Comparison of ENCODE assay signal across 9 cellular contexts in the genomic region with DNA sequence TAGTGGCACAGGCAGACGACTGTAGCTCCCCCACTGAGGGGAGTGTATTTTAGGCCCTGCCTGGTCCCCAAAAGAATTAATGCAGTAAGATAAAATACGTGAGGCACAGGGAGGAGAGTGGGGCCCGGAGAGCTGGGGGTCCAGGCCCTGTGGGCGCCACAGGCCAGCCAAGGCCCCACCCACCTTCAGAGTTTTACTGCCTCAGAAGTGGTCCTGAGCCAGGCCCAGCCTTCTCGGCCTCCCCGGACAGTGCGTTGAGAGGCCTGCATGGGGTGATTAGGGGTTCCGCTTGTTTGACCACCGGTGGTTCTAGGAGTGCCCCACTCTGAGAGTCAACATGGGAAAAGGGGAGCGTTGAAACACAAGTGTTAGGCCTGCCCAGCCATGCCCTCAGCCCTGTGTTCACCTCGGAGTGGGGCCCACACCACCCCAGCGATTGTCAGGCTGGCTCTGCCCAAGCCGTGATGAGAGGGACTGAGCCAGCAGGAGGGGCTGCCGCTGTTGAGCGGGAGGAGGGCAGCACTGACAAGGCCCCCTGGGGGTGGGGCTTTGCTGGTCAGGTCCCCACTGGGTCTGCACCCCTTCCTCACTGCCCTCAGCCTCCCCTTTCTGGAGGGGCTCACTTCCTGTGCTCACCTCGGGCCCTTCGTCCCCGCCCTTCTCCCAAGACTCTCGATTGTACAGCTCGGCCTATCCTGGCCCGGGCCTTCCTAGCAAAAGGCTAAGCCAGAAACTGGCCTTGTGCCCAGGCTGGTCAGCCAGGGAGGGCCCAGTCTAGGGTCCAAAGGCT. TPM values are rescaled to one million over a fixed set of nuclear protein-coding genes. Genes with fewer than 3 reads are reported as not detected.
DNase-seq lines count a peak whose midpoint lies in the region; ATAC-seq and TF ChIP-seq lines count a peak whose summit lies in the region.
"Had no signal": no experiment of that assay in that cellular context is flagged by ENCODE, and none has a peak within 500 bp of the region (broad histone marks: within the 10 kb centered on the region; RNA-seq: fewer than 3 reads in every experiment).

No MANE protein-coding gene starts in this region.

- no peak overlapping the region for H3K4me3 ChIP-seq in CD8-positive, alpha-beta memory T cell (ENCODE audit: low read length)
- H3K4me3 ChIP-seq in adrenal gland (no peak overlapping the region), rectal smooth muscle tissue (ENCODE audit: low read length) (no peak overlapping the region)
- no peak overlapping the region for H3K4me3 ChIP-seq in naive thymus-derived CD4-positive, alpha-beta T cell (ENCODE audit: low read length)

- WGBS in adrenal gland, 4 donors = 39 to 52% (median 42%) methylated on average over 11 to 21 of the region's 21 CpGs

- H3K27ac ChIP-seq in CD8-positive, alpha-beta memory T cell (ENCODE audit: low read depth, low read length) = peak overlapping the region; percentile 6
- peak overlapping the region in 4 of 5 donors; percentile 5 to 89 (median 51) for H3K27ac ChIP-seq in adrenal gland
- peak overlapping the region; percentile 90 for H3K27ac ChIP-seq in rectal smooth muscle tissue (ENCODE audit: low read depth, low read length)
- no peak overlapping the region for H3K27ac ChIP-seq in naive thymus-derived CD4-positive, alpha-beta T cell (ENCODE audit: low read depth, low read length)

- no peaks in the 10 kb centered on the region for H3K9me3 ChIP-seq in CD8-positive, alpha-beta memory T cell (ENCODE audit: low read length)
- H3K9me3 ChIP-seq in adrenal gland (replicated peaks in 1 of 3) = no peaks in the 10 kb centered on the region
- H3K9me3 ChIP-seq in naive thymus-derived CD4-positive, alpha-beta T cell (ENCODE audit: control insufficient read depth in 2 of 3, low read length in 3 of 3) = no peaks in the 10 kb centered on the region

- CTCF ChIA-PET in CD8-positive, alpha-beta memory T cell (lab: Charles Lee) = interaction anchor here (1.2 to 5.5 kb wide), 8 partner anchors 10 to 64 kb away, joined by 3 to 61 read pairs (median 8); a partner anchor contains a TSS
- CTCF ChIA-PET in naive thymus-derived CD4-positive, alpha-beta T cell (lab: Charles Lee) = interaction anchor here (1.2 to 1.5 kb wide), 2 partner anchors 18 to 25 kb away, joined by 3 to 4 read pairs; no protein-coding TSS in a partner anchor

- ATAC-seq in left ventricle myocardium superior = peak; percentile 3
- no peak for ATAC-seq in HG03095 (IDR thresholded peaks at IDR 0.05; ENCODE audit: unreplicated experiment)
- no peak for ATAC-seq in naive thymus-derived CD4-positive, alpha-beta T cell
- no peak for ATAC-seq in GM21786 (IDR thresholded peaks at IDR 0.05; ENCODE audit: unreplicated experiment)

- peak in 1 of 5 donors; percentile 40 for DNase-seq in CD8-positive, alpha-beta memory T cell
- peak in 5 of 7 donors; percentile 45 to 69 (median 63) for DNase-seq in adrenal gland
- DNase-seq in left ventricle myocardium superior = peak; percentile 66
- no peak for DNase-seq in T-helper 1 cell
- no peak for DNase-seq in naive thymus-derived CD4-positive, alpha-beta T cell

- no peaks in the 10 kb centered on the region for H3K9me3 Mint-ChIP-seq in CD8-positive, alpha-beta memory T cell
- H3K9me3 Mint-ChIP-seq in naive thymus-derived CD4-positive, alpha-beta T cell = no peaks in the 10 kb centered on the region
- H3K9me3 Mint-ChIP-seq: T-helper 1 cell treated with Interleukin-12 subunit alpha and Interleukin-12 subunit beta and Interleukin-4 antibody, amounts not matched to agents 30 μg/mL and 1 μg/mL, for 36 hours had no signal

- TF ChIP-seq CTCF in adrenal gland (IDR thresholded peaks at IDR 0.05) = no peak

- no peaks in the 10 kb centered on the region for H3K36me3 ChIP-seq in CD8-positive, alpha-beta memory T cell (ENCODE audit: insufficient read depth, low read length)
- H3K36me3 ChIP-seq in adrenal gland (replicated peaks in 1 of 2) (no peaks in the 10 kb centered on the region), rectal smooth muscle tissue (ENCODE audit: control insufficient read depth, insufficient read depth, low read length) (peaks cover 4% of the 10 kb centered on the region)
- no peaks in the 10 kb centered on the region for H3K36me3 ChIP-seq in naive thymus-derived CD4-positive, alpha-beta T cell (ENCODE audit: control insufficient read depth in 2 of 3, insufficient read depth in 3 of 3, low read length in 3 of 3)

- H3K4me1 Mint-ChIP-seq in CD8-positive, alpha-beta memory T cell = peaks cover 0 to 16% (median 8%) of the 10 kb centered on the region in 3 donors
- H3K4me1 Mint-ChIP-seq in naive thymus-derived CD4-positive, alpha-beta T cell = peaks cover 0 to 17% (median 9%) of the 10 kb centered on the region in 7 donors

- H3K4me1 ChIP-seq in CD8-positive, alpha-beta memory T cell (ENCODE audit: insufficient read depth, low read length) = peaks cover 13% of the 10 kb centered on the region
- peaks cover 18 to 42% of the 10 kb centered on the region in 2 donors for H3K4me1 ChIP-seq in adrenal gland (replicated peaks in 1 of 2)
- peaks cover 36% of the 10 kb centered on the region for H3K4me1 ChIP-seq in rectal smooth muscle tissue (ENCODE audit: control insufficient read depth, insufficient read depth, low read length)
- H3K4me1 ChIP-seq in naive thymus-derived CD4-positive, alpha-beta T cell (ENCODE audit: control insufficient read depth in 2 of 2, insufficient read depth in 2 of 2, low read length in 2 of 2) = peaks cover 7 to 15% of the 10 kb centered on the region in 2 donors

- no peak overlapping the region for H3K27ac Mint-ChIP-seq in CD8-positive, alpha-beta memory T cell
- no peak overlapping the region for H3K27ac Mint-ChIP-seq in naive thymus-derived CD4-positive, alpha-beta T cell
- H3K27ac Mint-ChIP-seq: T-helper 1 cell treated with Interleukin-12 subunit alpha and Interleukin-12 subunit beta and Interleukin-4 antibody, amounts not matched to agents 30 μg/mL and 1 μg/mL, for 36 hours had no signal

- H3K4me3 Mint-ChIP-seq in CD8-positive, alpha-beta memory T cell = peak overlapping the region in 1 of 7 donors; percentile 88
- no peak overlapping the region for H3K4me3 Mint-ChIP-seq in naive thymus-derived CD4-positive, alpha-beta T cell
- H3K4me3 Mint-ChIP-seq: T-helper 1 cell treated with Interleukin-12 subunit alpha and Interleukin-12 subunit beta and Interleukin-4 antibody, amounts not matched to agents 30 μg/mL and 1 μg/mL, for 36 hours had no signal

- no peak for TF ChIP-seq POLR2A in adrenal gland (IDR thresholded peaks at IDR 0.05)

- H3K27me3 ChIP-seq in CD8-positive, alpha-beta memory T cell (ENCODE audit: insufficient read depth, low read length, poor library complexity, severe bottlenecking) = no peaks in the 10 kb centered on the region
- no peaks in the 10 kb centered on the region for H3K27me3 ChIP-seq in adrenal gland
- H3K27me3 ChIP-seq in rectal smooth muscle tissue (ENCODE audit: control insufficient read depth, insufficient read depth, low read length) = no peaks in the 10 kb centered on the region
- H3K27me3 ChIP-seq in naive thymus-derived CD4-positive, alpha-beta T cell (ENCODE audit: control insufficient read depth in 2 of 2, insufficient read depth in 2 of 2, low read length in 2 of 2) = no peaks in the 10 kb centered on the region

- POLR2A ChIA-PET in CD8-positive, alpha-beta memory T cell (lab: Charles Lee) = no interaction called here
- POLR2A ChIA-PET in naive thymus-derived CD4-positive, alpha-beta T cell (lab: Charles Lee) = interaction anchor here (1.2 to 1.8 kb wide), 3 partner anchors 10 to 13 kb away, joined by 3 to 8 read pairs (median 3); no protein-coding TSS in a partner anchor

- H3K27me3 Mint-ChIP-seq in CD8-positive, alpha-beta memory T cell = peaks cover 1 to 5% of the 10 kb centered on the region in 2 donors
- H3K27me3 Mint-ChIP-seq in naive thymus-derived CD4-positive, alpha-beta T cell = peaks cover 0 to 7% (median 0%) of the 10 kb centered on the region in 5 donors

- intact Hi-C loops in adrenal gland (cut with DNase I) (no loop called here), left ventricle myocardium superior (cut with micrococcal nuclease) (no loop called here)
- intact Hi-C loops in naive thymus-derived CD4-positive, alpha-beta T cell (cut with micrococcal nuclease) = loop anchor here (1.0 to 2.0 kb wide), 2 partner anchors 17 to 28 kb away; no protein-coding TSS in a partner anchor

- H3K9ac ChIP-seq in rectal smooth muscle tissue (ENCODE audit: low read length) = no peak overlapping the region

- H3K36me3 Mint-ChIP-seq in CD8-positive, alpha-beta memory T cell = peaks cover 0 to 3% (median 0%) of the 10 kb centered on the region in 3 donors
- no peaks in the 10 kb centered on the region for H3K36me3 Mint-ChIP-seq in naive thymus-derived CD4-positive, alpha-beta T cell

RNA-seq across cellular contexts. Expression of a gene that starts 4.8 kb away (rescaled TPM):
- total RNA-seq in CD8-positive, alpha-beta memory T cell = 1 to 10 TPM; 1.5 to 2.7 TPM
- 1.1 TPM for polyA plus RNA-seq in CD8-positive, alpha-beta memory T cell
- 100 to 1,000 TPM in 7 of 8 donors, 10 to 100 TPM in 1; 95.6 to 410 (median 198) TPM for total RNA-seq in adrenal gland
- 100 to 1,000 TPM in 2 of 3 donors, 10 to 100 TPM in 1; 11.0 to 383 (median 303) TPM for polyA plus RNA-seq in adrenal gland
- total RNA-seq in left ventricle myocardium superior = 533 TPM
- 10 to 100 TPM in 1 of 5 experiments, 1 to 10 TPM in 4; 1.4 to 19.8 (median 2.5) TPM for total RNA-seq in naive thymus-derived CD4-positive, alpha-beta T cell
- polyA plus RNA-seq in naive thymus-derived CD4-positive, alpha-beta T cell = under 1 TPM in 1 of 2 donors, not detected in 1; 0.40 TPM

RNA-seq across cellular contexts. Expression of a gene that starts 11.2 kb away (rescaled TPM):
- total RNA-seq in CD8-positive, alpha-beta memory T cell = 10 to 100 TPM; 28.4 to 29.5 TPM
- 8.2 TPM for polyA plus RNA-seq in CD8-positive, alpha-beta memory T cell
- total RNA-seq in adrenal gland (10 to 100 TPM in 7 of 8 donors, 1 to 10 TPM in 1; 9.7 to 18.1 (median 13.5) TPM), left ventricle myocardium superior (5.5 TPM)
- polyA plus RNA-seq in adrenal gland = 10 to 100 TPM in 2 of 3 donors, 1 to 10 TPM in 1; 2.5 to 26.0 (median 17.1) TPM
- total RNA-seq in naive thymus-derived CD4-positive, alpha-beta T cell = 10 to 100 TPM in 4 of 5 experiments, 1 to 10 TPM in 1; 9.8 to 15.1 (median 14.1) TPM
- polyA plus RNA-seq in naive thymus-derived CD4-positive, alpha-beta T cell = 10 to 100 TPM in 1 of 2 donors, 1 to 10 TPM in 1; 6.3 to 12.2 TPM

RNA-seq across cellular contexts. Expression of a gene that starts 44.6 kb away (rescaled TPM):
- 10 to 100 TPM; 35.9 to 38.1 TPM for total RNA-seq in CD8-positive, alpha-beta memory T cell
- polyA plus RNA-seq in CD8-positive, alpha-beta memory T cell = 40.7 TPM
- total RNA-seq in adrenal gland (10 to 100 TPM; 17.8 to 33.5 (median 25.7) TPM), left ventricle myocardium superior (16.4 TPM)
- polyA plus RNA-seq in adrenal gland = 10 to 100 TPM in 1 of 3 donors, 1 to 10 TPM in 2; 5.2 to 28.4 (median 5.6) TPM
- total RNA-seq in naive thymus-derived CD4-positive, alpha-beta T cell = 10 to 100 TPM; 29.9 to 38.9 (median 36.4) TPM
- polyA plus RNA-seq in naive thymus-derived CD4-positive, alpha-beta T cell = 10 to 100 TPM; 46.2 to 51.7 TPM

RNA-seq across cellular contexts. Expression of a gene that starts 44.9 kb away (rescaled TPM):
- total RNA-seq in CD8-positive, alpha-beta memory T cell = 10 to 100 TPM; 42.9 to 43.5 TPM
- 64.4 TPM for polyA plus RNA-seq in CD8-positive, alpha-beta memory T cell
- total RNA-seq in adrenal gland (10 to 100 TPM in 7 of 8 donors, 1 to 10 TPM in 1; 4.9 to 39.2 (median 29.7) TPM), left ventricle myocardium superior (56.2 TPM)
- 10 to 100 TPM; 29.7 to 59.6 (median 58.8) TPM for polyA plus RNA-seq in adrenal gland
- total RNA-seq in naive thymus-derived CD4-positive, alpha-beta T cell = 10 to 100 TPM; 13.6 to 26.3 (median 24.1) TPM
- polyA plus RNA-seq in naive thymus-derived CD4-positive, alpha-beta T cell = 10 to 100 TPM; 36.7 to 51.3 TPM

Comparison
In these comparisons a context has a peak if more than half of its experiments do, and no peak if none do; other contexts are left out.
1. DNase-seq: peak in adrenal gland (5 of 7) and left ventricle myocardium superior (single experiment); none in T-helper 1 cell (0 of 5) and naive thymus-derived CD4-positive, alpha-beta T cell (0 of 9).
2. RNA of a gene that starts 4.8 kb away (total RNA-seq): 533 TPM in left ventricle myocardium superior (single experiment) and 95.6 to 410 TPM in adrenal gland; 1.5 to 2.7 TPM in CD8-positive, alpha-beta memory T cell and 1.4 to 19.8 TPM in naive thymus-derived CD4-positive, alpha-beta T cell; every median in the first group is over 4 times any median in the second.
3. intact Hi-C loops: an anchor here in naive thymus-derived CD4-positive, alpha-beta T cell (1.0 to 2.0 kb wide); none called in adrenal gland and left ventricle myocardium superior.